Comparison of ENCODE assay signal across 8 cellular contexts in the genomic region with DNA sequence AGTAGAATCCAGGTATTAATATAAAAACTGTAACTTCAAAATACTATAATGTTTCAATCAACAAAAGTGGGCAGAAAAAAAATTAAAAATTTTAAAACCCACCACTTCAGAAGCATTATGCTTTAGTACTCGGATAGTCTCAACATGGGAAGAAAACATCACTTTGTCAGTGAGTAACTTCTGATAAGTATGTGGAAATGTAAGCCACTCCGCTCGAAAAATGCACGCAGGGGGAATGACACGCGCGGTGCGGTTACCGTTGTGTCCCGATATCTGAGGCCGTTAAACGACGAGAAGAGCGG. TPM values are rescaled to one million over a fixed set of nuclear protein-coding genes. Genes with fewer than 3 reads are reported as not detected.
DNase-seq lines count a peak whose midpoint lies in the region; ATAC-seq and TF ChIP-seq lines count a peak whose summit lies in the region.

No MANE protein-coding gene starts in this region.

- peaks cover 72% of the 10 kb centered on the region for H3K36me3 Mint-ChIP-seq in activated T-helper 17 cell treated with anti-CD3 and anti-CD28 coated beads, Interleukin-2, amount 50 U/mL, for 72 hours (ENCODE audit: low read depth)
- H3K36me3 Mint-ChIP-seq in stimulated activated naive B cell treated with anti-CD40 and anti-IgM and Interleukin-4, amounts not matched to agents 10 μg/mL and 1 μg/mL and 100 μg/mL, for 72 hours: peaks cover 9 to 11% of the 10 kb centered on the region in 2 donors

- peaks cover 33% of the 10 kb centered on the region for H3K4me1 Mint-ChIP-seq in activated T-helper 17 cell treated with anti-CD3 and anti-CD28 coated beads, Interleukin-2, amount 50 U/mL, for 72 hours
- peaks cover 8 to 38% of the 10 kb centered on the region in 2 donors for H3K4me1 Mint-ChIP-seq in stimulated activated naive B cell treated with anti-CD40 and anti-IgM and Interleukin-4, amounts not matched to agents 10 μg/mL and 1 μg/mL and 100 μg/mL, for 72 hours

- no peaks in the 10 kb centered on the region for H3K27me3 Mint-ChIP-seq in activated T-helper 17 cell treated with anti-CD3 and anti-CD28 coated beads, Interleukin-2, amount 50 U/mL, for 72 hours
- no peaks in the 10 kb centered on the region for H3K27me3 Mint-ChIP-seq in stimulated activated naive B cell treated with anti-CD40 and anti-IgM and Interleukin-4, amounts not matched to agents 10 μg/mL and 1 μg/mL and 100 μg/mL, for 72 hours

- peak overlapping the region; percentile 72 for H3K9ac ChIP-seq in iPS-18a (ENCODE audit: low read length)

- TF ChIP-seq CTCF in HEK293 (tag by site-specific recombination; IDR thresholded peaks at IDR 0.05): no peak

- H3K9me3 ChIP-seq in HEK293 (ENCODE audit: control insufficient read depth, insufficient read depth, low read depth, low read length) (no peaks in the 10 kb centered on the region), iPS-18a (ENCODE audit: control insufficient read depth, low read depth, low read length) (no peaks in the 10 kb centered on the region)

- H3K4me3 ChIP-seq in HEK293 (ENCODE audit: low read depth, low read length): peak overlapping the region; percentile 80
- peak overlapping the region; percentile 87 for H3K4me3 ChIP-seq in iPS-18a (ENCODE audit: low read length)

- no peak for ATAC-seq in activated T-helper 17 cell treated with anti-CD3 and anti-CD28 coated beads, Interleukin-2, amount 50 U/mL, for 72 hours (replicated peaks)
- ATAC-seq in stimulated activated naive B cell treated with anti-CD40 and anti-IgM and Interleukin-4, amounts not matched to agents 10 μg/mL and 1 μg/mL and 100 μg/mL, for 72 hours (replicated peaks): no peak
- no peak for ATAC-seq in GM19452 (IDR thresholded peaks at IDR 0.05; ENCODE audit: unreplicated experiment)
- ATAC-seq in GM19397 (IDR thresholded peaks at IDR 0.05; ENCODE audit: unreplicated experiment): no peak

- CTCF ChIA-PET in HEK293 (lab: Yijun Ruan, JAX): interaction anchor here (0.7 kb wide), 1 partner anchor 53 kb away, joined by 3 read pairs; no protein-coding TSS in a partner anchor

- no peak for DNase-seq in stimulated activated naive B cell treated with anti-CD40 and anti-IgM and Interleukin-4, amounts not matched to agents 10 μg/mL and 1 μg/mL and 100 μg/mL, for 72 hours
- DNase-seq in activated CD4-positive, alpha-beta T cell treated with anti-CD3 and anti-CD28 coated beads for 1 hour: no peak
- DNase-seq in stimulated activated CD4-positive, alpha-beta T cell treated with anti-CD3 and anti-CD28 coated beads, Interleukin-2, amount 100 ng/mL, for 24 hours: no peak

- H3K9me3 Mint-ChIP-seq in activated T-helper 17 cell treated with anti-CD3 and anti-CD28 coated beads, Interleukin-2, amount 50 U/mL, for 72 hours: no peaks in the 10 kb centered on the region
- H3K9me3 Mint-ChIP-seq in stimulated activated naive B cell treated with anti-CD40 and anti-IgM and Interleukin-4, amounts not matched to agents 10 μg/mL and 1 μg/mL and 100 μg/mL, for 72 hours: no peaks in the 10 kb centered on the region

- POLR2A ChIA-PET in HEK293 (lab: Yijun Ruan, JAX): interaction anchor here (0.6 to 1.5 kb wide), 3 partner anchors 35 to 134 kb away, joined by 3 to 8 read pairs (median 3); no protein-coding TSS in a partner anchor

- peak overlapping the region; percentile 81 for H3K4me3 Mint-ChIP-seq in activated T-helper 17 cell treated with anti-CD3 and anti-CD28 coated beads, Interleukin-2, amount 50 U/mL, for 72 hours
- peak overlapping the region; percentile 85 to 86 for H3K4me3 Mint-ChIP-seq in stimulated activated naive B cell treated with anti-CD40 and anti-IgM and Interleukin-4, amounts not matched to agents 10 μg/mL and 1 μg/mL and 100 μg/mL, for 72 hours

- no peaks in the 10 kb centered on the region for H3K4me1 ChIP-seq in HEK293 (ENCODE audit: control insufficient read depth, insufficient read depth, low read length)
- peaks cover 8% of the 10 kb centered on the region for H3K4me1 ChIP-seq in iPS-18a (ENCODE audit: control insufficient read depth, low read depth, low read length)

- H3K27ac ChIP-seq in HEK293 (ENCODE audit: extremely low read depth, low read depth, low read length): no peak overlapping the region; the same call in 1 of the 2 replicates
- H3K27ac ChIP-seq in iPS-18a (ENCODE audit: low read length): no peak overlapping the region

- H3K36me3 ChIP-seq in HEK293 (ENCODE audit: control insufficient read depth in 2 of 2, insufficient read depth in 1 of 2, low read length in 2 of 2) (peaks cover 0 to 7% of the 10 kb centered on the region in 2 experiments; a peak in 1 of 3 replicates), iPS-18a (ENCODE audit: control insufficient read depth, low read depth, low read length) (peaks cover 8% of the 10 kb centered on the region)

- H3K27me3 ChIP-seq in iPS-18a (ENCODE audit: control insufficient read depth, insufficient read depth, low read length): peaks cover 10% of the 10 kb centered on the region

- peak overlapping the region; percentile 62 for H3K27ac Mint-ChIP-seq in activated T-helper 17 cell treated with anti-CD3 and anti-CD28 coated beads, Interleukin-2, amount 50 U/mL, for 72 hours
- H3K27ac Mint-ChIP-seq in stimulated activated naive B cell treated with anti-CD40 and anti-IgM and Interleukin-4, amounts not matched to agents 10 μg/mL and 1 μg/mL and 100 μg/mL, for 72 hours: peak overlapping the region; percentile 97

TF ChIP-seq in HEK293, 187 proteins besides CTCF, POLR2A, EP300 and RAD21:
- no peak for TF ChIP-seq ZEB2 (tag by site-specific recombination; IDR thresholded peaks at IDR 0.05)
- TF ChIP-seq ZNF335 (tag by site-specific recombination; conservative IDR thresholded peaks at IDR 0.05): 0 out of 2 replicates have a peak, but pooled peaks have one; percentile 42
- TF ChIP-seq ZNF558 (tag by site-specific recombination; IDR thresholded peaks at IDR 0.05): no peak
- no peak for TF ChIP-seq ZNF155 (tag by site-specific recombination; IDR thresholded peaks at IDR 0.05)

RNA-seq across cellular contexts. Expression of a gene that starts 0.7 kb away (rescaled TPM):
- total RNA-seq in activated T-helper 17 cell treated with anti-CD3 and anti-CD28 coated beads, Interleukin-2, amount 50 U/mL, for 72 hours: 100 to 1,000 TPM in 1 of 2 donors, 10 to 100 TPM in 1; 93.0 to 232 TPM

RNA-seq across cellular contexts. Expression of a gene that starts 7.3 kb away (rescaled TPM):
- 10 to 100 TPM; 27.7 to 35.7 TPM for total RNA-seq in activated T-helper 17 cell treated with anti-CD3 and anti-CD28 coated beads, Interleukin-2, amount 50 U/mL, for 72 hours
